19 cellular contexts compared by ENCODE assay signal in the genomic region with DNA sequence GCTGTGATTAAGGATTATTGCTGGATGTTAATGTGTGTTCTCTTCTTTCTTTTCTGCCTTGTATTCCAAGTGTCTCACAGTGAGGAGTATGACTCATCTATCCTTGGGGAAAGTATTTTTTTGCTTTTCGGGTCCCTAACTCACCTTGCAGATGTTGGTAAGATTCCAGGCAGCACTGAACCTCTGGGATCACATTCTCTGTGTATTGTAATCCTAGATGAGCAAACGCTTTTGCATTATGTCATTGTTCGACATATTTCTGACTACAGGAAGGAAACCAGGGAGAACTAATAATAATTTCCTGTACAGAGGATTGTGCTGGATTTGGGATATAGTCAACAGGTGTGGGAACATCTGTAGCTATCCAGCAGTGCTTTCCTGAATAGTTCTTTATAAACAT.
A peak's percentile ranks its signal among the peaks of the same experiment; 100 is the strongest.
DNase-seq lines count a peak whose midpoint lies in the region; ATAC-seq and TF ChIP-seq lines count a peak whose summit lies in the region.
"Had no signal": no experiment of that assay in that cellular context is flagged by ENCODE, and none has a peak within 500 bp of the region (broad histone marks: within the 10 kb centered on the region; RNA-seq: fewer than 3 reads in every experiment).

No MANE protein-coding gene starts in this region.

- H3K4me2 ChIP-seq in IMR-90 (ENCODE audit: low read depth, low read length) (peak overlapping the region; percentile 42; the same call in 1 of the 2 replicates), mammary epithelial cell (ENCODE audit: insufficient read depth, low read depth, low read length) (peak overlapping the region; percentile 1)
- H3K4me2 ChIP-seq: KMS-11 had no signal

- in situ Hi-C loops in IMR-90 (cut with MboI; ENCODE audit: low sequenced_read_pairs) (no loop called here), mammary epithelial cell (cut with MboI; ENCODE audit: low sequenced_read_pairs in 2 of 2) (no loop called here), ACHN (cut with HindIII; ENCODE audit: low pct_ligation_motif_present, low pct_unique_long_range_greater_than_20kb, low sequenced_read_pairs) (no loop called here)

- H4K20me1 ChIP-seq in IMR-90 (ENCODE audit: insufficient read depth, low read length) (no peaks in the 10 kb centered on the region), mammary epithelial cell (ENCODE audit: insufficient read depth, low read length) (no peaks in the 10 kb centered on the region)

- TF ChIP-seq POLR2A in IMR-90 (IDR thresholded peaks at IDR 0.05; ENCODE audit: low read depth, low read length) (no peak), esophagus squamous epithelium (IDR thresholded peaks at IDR 0.05) (no peak)

- no peaks in the 10 kb centered on the region for H3K79me1 ChIP-seq in IMR-90 (ENCODE audit: low read depth in 1 of 2, low read length in 2 of 2)

- BruUV-seq in A673 (replicated peaks; lab: Mats Ljungman, UMichigan) (no TSS peak), IMR-90 (replicated peaks; lab: Mats Ljungman, UMichigan) (no TSS peak), mammary epithelial cell (replicated peaks; lab: Mats Ljungman, UMichigan) (no TSS peak)

- no peak overlapping the region for H2AK9ac ChIP-seq in IMR-90 (replicated peaks; ENCODE audit: low read depth, low read length, poor library complexity)

- H3K23ac ChIP-seq in IMR-90 (ENCODE audit: low read depth, low read length): no peak overlapping the region

- no peak overlapping the region for H3K4ac ChIP-seq in IMR-90 (ENCODE audit: low read depth, low read length)

- H3K27me3 ChIP-seq in A673 (replicated peaks; ENCODE audit: insufficient read depth, low read depth, low read length, poor library complexity) (no peaks in the 10 kb centered on the region), IMR-90 (ENCODE audit: control insufficient read depth, insufficient read depth, low read length) (no peaks in the 10 kb centered on the region), mammary epithelial cell (ENCODE audit: insufficient read depth, low read length) (peaks cover 2% of the 10 kb centered on the region), esophagus squamous epithelium (peaks cover 0 to 3% (median 0%) of the 10 kb centered on the region in 4 donors)
- H3K27me3 ChIP-seq: sigmoid colon, tibial artery had no signal

- H3K4me1 ChIP-seq in A673 (ENCODE audit: insufficient read depth, low read length, poor library complexity, severe bottlenecking): peaks cover 63% of the 10 kb centered on the region
- H3K4me1 ChIP-seq in IMR-90 (ENCODE audit: control insufficient read depth, insufficient read depth, low read length): peaks cover 16% of the 10 kb centered on the region
- H3K4me1 ChIP-seq in mammary epithelial cell (ENCODE audit: insufficient read depth, low read length): peaks cover 12% of the 10 kb centered on the region
- H3K4me1 ChIP-seq in esophagus squamous epithelium: peaks cover 0 to 10% (median 0%) of the 10 kb centered on the region in 3 donors
- H3K4me1 ChIP-seq: tibial artery had no signal

- no CpG with 5 or more reads among the region's 3 CpGs for WGBS in IMR-90 (ENCODE audit: extremely low coverage in 2 of 2, insufficient read length in 1 of 2), 2 experiments
- 2% methylated on average over 3 of the region's 3 CpGs for WGBS in mammary epithelial cell (ENCODE audit: low coverage, missing lambda C conversion rate)
- 8 to 10% methylated on average over 3 of the region's 3 CpGs for WGBS in esophagus squamous epithelium, 2 donors

- H3K9ac ChIP-seq in IMR-90 (ENCODE audit: low read depth, low read length): no peak overlapping the region
- no peak overlapping the region for H3K9ac ChIP-seq in mammary epithelial cell (ENCODE audit: insufficient read depth, low read length)
- H3K9ac ChIP-seq: KMS-11 had no signal

- no peak overlapping the region for H3K18ac ChIP-seq in IMR-90 (ENCODE audit: low read depth, low read length)

- no peaks in the 10 kb centered on the region for H3K79me2 ChIP-seq in mammary epithelial cell (ENCODE audit: insufficient read depth, low read length)

- CTCF ChIA-PET in A673 (lab: Charles Lee): no interaction called here
- CTCF ChIA-PET in IMR-90 (lab: Yijun Ruan, JAX): interaction anchor here (0.5 to 1.2 kb wide), 2 partner anchors 346 to 347 kb away, joined by 3 read pairs; no protein-coding TSS in a partner anchor
- CTCF ChIA-PET in mammary epithelial cell (lab: Charles Lee; ENCODE audit: low non-redundant PET): no interaction called here

- TF ChIP-seq CTCF in A673 (conservative IDR thresholded peaks at IDR 0.05; ENCODE audit: low read depth, low read length) (no peak), IMR-90 (conservative IDR thresholded peaks at IDR 0.05; ENCODE audit: low read depth, low read length) (no peak), mammary epithelial cell (conservative IDR thresholded peaks at IDR 0.05 in 1 of 2, IDR thresholded peaks at IDR 0.05 in 1 of 2; ENCODE audit: extremely low read depth in 1 of 2, insufficient read depth in 1 of 2, low read depth in 1 of 2, low read length in 2 of 2) (no peak), esophagus squamous epithelium (IDR thresholded peaks at IDR 0.05) (no peak)

- H3K56ac ChIP-seq in IMR-90 (ENCODE audit: extremely low read depth, insufficient read depth, low read length): no peak overlapping the region

- H3K27ac ChIP-seq in A673 (ENCODE audit: low read depth, low read length, poor library complexity, severe bottlenecking): peak overlapping the region; percentile 24
- H3K27ac ChIP-seq in IMR-90 (ENCODE audit: insufficient read depth, low read length): no peak overlapping the region
- no peak overlapping the region for H3K27ac ChIP-seq in mammary epithelial cell (ENCODE audit: insufficient read depth, low read depth, low read length)
- H3K27ac ChIP-seq in esophagus squamous epithelium: no peak overlapping the region
- H3K27ac ChIP-seq: KMS-11, sigmoid colon, SK-N-MC, tibial artery had no signal

- POLR2A ChIA-PET in A673 (lab: Charles Lee; ENCODE audit: low non-redundant PET): no interaction called here
- POLR2A ChIA-PET in IMR-90 (lab: Charles Lee; ENCODE audit: unreplicated experiment): no interaction called here

- H4K8ac ChIP-seq in IMR-90 (ENCODE audit: low read depth in 2 of 2, low read length in 2 of 2): no peak overlapping the region

- peaks cover 3% of the 10 kb centered on the region for H3K9me3 ChIP-seq in A673 (ENCODE audit: low read depth, low read length, poor library complexity, severe bottlenecking)
- no peaks in the 10 kb centered on the region for H3K9me3 ChIP-seq in IMR-90 (ENCODE audit: control insufficient read depth, insufficient read depth, low read length)
- H3K9me3 ChIP-seq in mammary epithelial cell (replicated peaks; ENCODE audit: insufficient read depth, low read length): no peaks in the 10 kb centered on the region
- no peaks in the 10 kb centered on the region for H3K9me3 ChIP-seq in esophagus squamous epithelium
- H3K9me3 ChIP-seq: sigmoid colon, tibial artery had no signal

- intact Hi-C loops in A673 (cut with micrococcal nuclease; ENCODE audit: unreplicated experiment) (no loop called here), IMR-90 (cut with micrococcal nuclease) (loop anchor here (5.0 kb wide), 1 partner anchor 88 kb away; no protein-coding TSS in a partner anchor), mammary epithelial cell (cut with micrococcal nuclease) (no loop called here), esophagus squamous epithelium (cut with DNase I) (no loop called here)

- H2BK120ac ChIP-seq in IMR-90 (ENCODE audit: low read depth, low read length): no peak overlapping the region

- no peak overlapping the region for H2AFZ ChIP-seq in IMR-90 (replicated peaks; ENCODE audit: low read length, poor library complexity)
- no peak overlapping the region for H2AFZ ChIP-seq in mammary epithelial cell (ENCODE audit: low read depth, low read length)

- dilution Hi-C loops in IMR-90 (cut with HindIII; ENCODE audit: low sequenced_read_pairs, unreplicated experiment) (no loop called here), mammary epithelial cell (cut with HindIII; ENCODE audit: low sequenced_read_pairs) (no loop called here)

- DNase-seq in A673 (ENCODE audit: low spot score) (peak; percentile 69), IMR-90 (peak; percentile 58), mammary epithelial cell (peak; percentile 68), kidney tubule cell (ENCODE audit: low spot score) (peak; percentile 44), ACHN (no peak), middle frontal gyrus (ENCODE audit: extremely low spot score, low spot score) (no peak), esophagus squamous epithelium (lab: John Stamatoyannopoulos, UW) (no peak), DMS79 treated with DMSO at 0.1 percent for 48 hours (lab: John Stamatoyannopoulos, UW) (no peak)
- DNase-seq: activated CD4-positive, alpha-beta T cell treated with anti-CD3 and anti-CD28 coated beads, Interleukin-2, amount 50 U/mL, for 1 hour; activated T-cell treated with anti-CD3 and anti-CD28 coated beads, Interleukin-2, amount 50 U/mL, for 1 hour; caudate nucleus; GF-D8; NCI-H1417; sigmoid colon; stimulated activated CD4-positive, alpha-beta T cell treated with anti-CD3 and anti-CD28 coated beads, Interleukin-4, amount 100 ng/mL, for 24 hours; tibial artery had no signal

- no peak overlapping the region for H2BK20ac ChIP-seq in IMR-90 (ENCODE audit: low read depth, low read length)

- H3K36me3 ChIP-seq in A673 (ENCODE audit: insufficient read depth, low read length, poor library complexity, severe bottlenecking) (no peaks in the 10 kb centered on the region), IMR-90 (ENCODE audit: control insufficient read depth, insufficient read depth, low read length) (no peaks in the 10 kb centered on the region), mammary epithelial cell (ENCODE audit: insufficient read depth, low read length) (no peaks in the 10 kb centered on the region), esophagus squamous epithelium (no peaks in the 10 kb centered on the region)
- H3K36me3 ChIP-seq: sigmoid colon, tibial artery had no signal

- H4K91ac ChIP-seq in IMR-90 (ENCODE audit: insufficient read depth, low read depth, low read length): no peak overlapping the region

- H2BK5ac ChIP-seq in IMR-90 (ENCODE audit: low read depth, low read length, poor library complexity, severe bottlenecking): no peak overlapping the region

- H2BK15ac ChIP-seq in IMR-90 (ENCODE audit: low read depth, low read length): no peak overlapping the region

- ATAC-seq in IMR-90 (ENCODE audit: low read depth): peak; percentile 31; the same call in 1 of the 2 replicates
- ATAC-seq: HCT116 had no signal

- H3K4me3 ChIP-seq in A673 (ENCODE audit: low read depth, low read length, poor library complexity, severe bottlenecking): no peak overlapping the region
- H3K4me3 ChIP-seq in IMR-90 (ENCODE audit: insufficient read depth, low read depth, low read length): no peak overlapping the region
- no peak overlapping the region for H3K4me3 ChIP-seq in mammary epithelial cell (replicated peaks in 1 of 3; ENCODE audit: insufficient read depth in 1 of 3, low read depth in 2 of 3, low read length in 3 of 3)
- no peak overlapping the region for H3K4me3 ChIP-seq in esophagus squamous epithelium
- H3K4me3 ChIP-seq: sigmoid colon, SK-N-MC, tibial artery had no signal

- no peak overlapping the region for H3K14ac ChIP-seq in IMR-90 (replicated peaks; ENCODE audit: low read depth, low read length)

- peak overlapping the region; percentile 19; the same call in 1 of the 2 replicates for H4K5ac ChIP-seq in IMR-90 (ENCODE audit: low read depth, low read length)

- H2AK5ac ChIP-seq in IMR-90 (ENCODE audit: low read depth, low read length): no peak overlapping the region

- no peak for TF ChIP-seq RAD21 in IMR-90 (IDR thresholded peaks at IDR 0.05; ENCODE audit: low read length)

- H3K9me1 ChIP-seq in IMR-90 (ENCODE audit: insufficient read depth, low read length): no peaks in the 10 kb centered on the region

Comparison
In these comparisons a context has a peak if more than half of its experiments do, and no peak if none do; other contexts are left out.
1. DNase-seq: peak in A673 (single experiment), IMR-90 (single experiment), mammary epithelial cell (single experiment) and kidney tubule cell (single experiment); none in ACHN (single experiment), middle frontal gyrus (single experiment), esophagus squamous epithelium (single experiment) and DMS79 treated with DMSO at 0.1 percent for 48 hours (single experiment).